In genomic region chr16:88769617-88770458, GRCh38 we compare ENCODE assay signal across 8 cellular contexts. TPM values are rescaled to one million over a fixed set of nuclear protein-coding genes. Genes with fewer than 3 reads are reported as not detected.
DNase-seq lines count a peak whose midpoint lies in the region; ATAC-seq and TF ChIP-seq lines count a peak whose summit lies in the region.

No MANE protein-coding gene starts in this region.

- no peaks in the 10 kb centered on the region for H3K36me3 ChIP-seq in uterus

- no peak overlapping the region for H3K27ac Mint-ChIP-seq in activated CD8-positive, alpha-beta T cell treated with anti-CD3 and anti-CD28 coated beads for 36 hours

- peaks cover 33% of the 10 kb centered on the region for H3K4me1 Mint-ChIP-seq in activated CD8-positive, alpha-beta T cell treated with anti-CD3 and anti-CD28 coated beads for 36 hours (ENCODE audit: low read depth)

- TF ChIP-seq POLR2A in uterus (IDR thresholded peaks at IDR 0.05): no peak

- H3K36me3 Mint-ChIP-seq in activated CD8-positive, alpha-beta T cell treated with anti-CD3 and anti-CD28 coated beads for 36 hours (ENCODE audit: low read depth): no peaks in the 10 kb centered on the region

- H3K4me3 Mint-ChIP-seq in activated CD8-positive, alpha-beta T cell treated with anti-CD3 and anti-CD28 coated beads for 36 hours: no peak overlapping the region

- intact Hi-C loops in activated CD8-positive, alpha-beta T cell treated with anti-CD3 and anti-CD28 coated beads for 36 hours (cut with micrococcal nuclease): no loop called here
- intact Hi-C loops in uterus (cut with DNase I; ENCODE audit: low total_unique reads): no loop called here

- H3K27me3 Mint-ChIP-seq in activated CD8-positive, alpha-beta T cell treated with anti-CD3 and anti-CD28 coated beads for 36 hours: no peaks in the 10 kb centered on the region

- CTCF ChIA-PET in activated CD8-positive, alpha-beta T cell treated with anti-CD3 and anti-CD28 coated beads for 36 hours (lab: Charles Lee): no interaction called here

- ATAC-seq in activated CD8-positive, alpha-beta T cell treated with anti-CD3 and anti-CD28 coated beads for 36 hours: peak; percentile 57
- no peak for ATAC-seq in GM18517 (IDR thresholded peaks at IDR 0.05; ENCODE audit: unreplicated experiment)

- H3K27me3 ChIP-seq in uterus: no peaks in the 10 kb centered on the region

- no peak overlapping the region for H3K4me3 ChIP-seq in uterus

- H3K4me1 ChIP-seq in uterus: peaks cover 10 to 61% of the 10 kb centered on the region in 2 donors

- POLR2A ChIA-PET in activated CD8-positive, alpha-beta T cell treated with anti-CD3 and anti-CD28 coated beads for 36 hours (lab: Charles Lee): interaction anchor here (0.6 to 1.3 kb wide), 4 partner anchors 10 to 64 kb away, joined by 3 to 10 read pairs (median 3); no protein-coding TSS in a partner anchor

- H3K9me3 ChIP-seq in uterus: no peaks in the 10 kb centered on the region

- peak overlapping the region; percentile 50 to 68 for H3K27ac ChIP-seq in uterus

- TF ChIP-seq CTCF in activated CD8-positive, alpha-beta T cell treated with anti-CD3 and anti-CD28 coated beads for 36 hours (IDR thresholded peaks at IDR 0.05): no peak
- TF ChIP-seq CTCF in uterus (IDR thresholded peaks at IDR 0.05): no peak

- H3K9me3 Mint-ChIP-seq in activated CD8-positive, alpha-beta T cell treated with anti-CD3 and anti-CD28 coated beads for 36 hours: no peaks in the 10 kb centered on the region

- peak; percentile 42 for DNase-seq in DMS153 treated with DMSO at 0.1 percent for 48 hours (lab: John Stamatoyannopoulos, UW; ENCODE audit: unreplicated experiment)
- peak in 58 of 76 experiments; percentile 11 to 83 (median 56) for DNase-seq in HUDEP-2 (lab: John Stamatoyannopoulos, UW; ENCODE audit: unreplicated experiment in 76 of 76)
- DNase-seq in activated CD8-positive, alpha-beta T cell treated with anti-CD3 and anti-CD28 coated beads for 36 hours: peak; percentile 64
- DNase-seq in kidney tubule cell (ENCODE audit: low spot score): peak; percentile 73
- peak in 1 of 2 donors; percentile 36 for DNase-seq in uterus
- no peak for DNase-seq in amygdala (lab: John Stamatoyannopoulos, UW)
- DNase-seq in GM03348 (ENCODE audit: low spot score): no peak

RNA-seq across cellular contexts. Expression of gene PIEZO1, which starts 15.2 kb away (rescaled TPM):
- 10 to 100 TPM; 87.7 to 91.8 TPM for total RNA-seq in activated CD8-positive, alpha-beta T cell treated with anti-CD3 and anti-CD28 coated beads for 36 hours
- 100 to 1,000 TPM in 2 of 4 donors, 10 to 100 TPM in 2; 62.3 to 161 (median 123) TPM for total RNA-seq in uterus

RNA-seq across cellular contexts. Expression of gene CDT1, which starts 33.8 kb away (rescaled TPM):
- 100 to 1,000 TPM; 180 to 182 TPM for total RNA-seq in activated CD8-positive, alpha-beta T cell treated with anti-CD3 and anti-CD28 coated beads for 36 hours
- 1 to 10 TPM in 1 of 4 donors, under 1 TPM in 1, not detected in 2; 0.34 to 6.6 TPM for total RNA-seq in uterus

RNA-seq across cellular contexts. Expression of gene APRT, which starts 41.9 kb away (rescaled TPM):
- total RNA-seq in activated CD8-positive, alpha-beta T cell treated with anti-CD3 and anti-CD28 coated beads for 36 hours: 100 to 1,000 TPM; 236 to 240 TPM
- 10 to 100 TPM; 32.5 to 82.2 (median 56.3) TPM for total RNA-seq in uterus

Comparison
In these comparisons a context has a peak if more than half of its experiments do, and no peak if none do; other contexts are left out.
1. DNase-seq: peak in DMS153 treated with DMSO at 0.1 percent for 48 hours (single experiment), HUDEP-2 (58 of 76), activated CD8-positive, alpha-beta T cell treated with anti-CD3 and anti-CD28 coated beads for 36 hours (single experiment) and kidney tubule cell (single experiment); none in amygdala (0 of 56) and GM03348 (single experiment).
2. RNA of gene CDT1, which starts 33.8 kb away (total RNA-seq): 180 to 182 TPM in activated CD8-positive, alpha-beta T cell treated with anti-CD3 and anti-CD28 coated beads for 36 hours; 0.34 to 6.6 TPM in uterus; every median in the first group is over 10 times any median in the second.